In genomic region chr10:122349758-122350355, GRCh38 we compare ENCODE assay signal across 23 cellular contexts.
"Had no signal": no experiment of that assay in that cellular context is flagged by ENCODE, and none has a peak within 500 bp of the region (broad histone marks: within the 10 kb centered on the region; RNA-seq: fewer than 3 reads in every experiment).

No MANE protein-coding gene starts in this region.

- FAIRE-seq: TTC549 had no signal

- H3K4me1 Mint-ChIP-seq: activated CD4-positive, alpha-beta T cell treated with anti-CD3 and anti-CD28 coated beads, Interleukin-2, amount 10 ng/mL, durations not matched to agents 7 days and 5 days; activated CD8-positive, alpha-beta memory T cell treated with anti-CD3 and anti-CD28 coated beads, Interleukin-2, amount 10 ng/mL, durations not matched to agents 7 days and 5 days; activated naive CD4-positive, alpha-beta T cell treated with anti-CD3 and anti-CD28 coated beads, Interleukin-2, amount 10 ng/mL, durations not matched to agents 7 days and 5 days had no signal

- H3K4me3 Mint-ChIP-seq: activated CD4-positive, alpha-beta T cell treated with anti-CD3 and anti-CD28 coated beads, Interleukin-2, amount 10 ng/mL, durations not matched to agents 7 days and 5 days; activated CD8-positive, alpha-beta memory T cell treated with anti-CD3 and anti-CD28 coated beads, Interleukin-2, amount 10 ng/mL, durations not matched to agents 7 days and 5 days; activated CD8-positive, alpha-beta T cell treated with anti-CD3 and anti-CD28 coated beads for 36 hours; activated naive CD4-positive, alpha-beta T cell treated with anti-CD3 and anti-CD28 coated beads, Interleukin-2, amount 10 ng/mL, durations not matched to agents 7 days and 5 days; memory B cell; neural crest cell had no signal

- H3K9me3 ChIP-seq: esophagus squamous epithelium, gastrocnemius medialis, prostate gland, right atrium auricular region, thyroid gland had no signal

- H3K27me3 ChIP-seq: esophagus squamous epithelium, gastrocnemius medialis, right atrium auricular region, thyroid gland had no signal

- H3K4me1 ChIP-seq: gastrocnemius medialis, prostate gland, right atrium auricular region had no signal

- H3K9me3 Mint-ChIP-seq: activated CD4-positive, alpha-beta T cell treated with anti-CD3 and anti-CD28 coated beads, Interleukin-2, amount 10 ng/mL, durations not matched to agents 7 days and 5 days; activated CD8-positive, alpha-beta T cell treated with anti-CD3 and anti-CD28 coated beads for 36 hours; activated naive CD4-positive, alpha-beta T cell treated with anti-CD3 and anti-CD28 coated beads, Interleukin-2, amount 10 ng/mL, durations not matched to agents 7 days and 5 days; memory B cell had no signal

- H3K27ac ChIP-seq: coronary artery, gastrocnemius medialis, prostate gland, right atrium auricular region, thyroid gland, WERI-Rb-1 had no signal

- H3K36me3 Mint-ChIP-seq: activated CD8-positive, alpha-beta memory T cell treated with anti-CD3 and anti-CD28 coated beads, Interleukin-2, amount 10 ng/mL, durations not matched to agents 7 days and 5 days; activated naive CD4-positive, alpha-beta T cell treated with anti-CD3 and anti-CD28 coated beads, Interleukin-2, amount 10 ng/mL, durations not matched to agents 7 days and 5 days; memory B cell had no signal

- H3K4me3 ChIP-seq: coronary artery, esophagus squamous epithelium, gastrocnemius medialis, prostate gland, right atrium auricular region, thyroid gland had no signal

- H3K36me3 ChIP-seq: esophagus squamous epithelium, gastrocnemius medialis, prostate gland, right atrium auricular region, thyroid gland, WERI-Rb-1 had no signal

- H3K27ac Mint-ChIP-seq: activated CD4-positive, alpha-beta T cell treated with anti-CD3 and anti-CD28 coated beads, Interleukin-2, amount 10 ng/mL, durations not matched to agents 7 days and 5 days; activated CD8-positive, alpha-beta memory T cell treated with anti-CD3 and anti-CD28 coated beads, Interleukin-2, amount 10 ng/mL, durations not matched to agents 7 days and 5 days; activated CD8-positive, alpha-beta T cell treated with anti-CD3 and anti-CD28 coated beads for 36 hours; activated naive CD4-positive, alpha-beta T cell treated with anti-CD3 and anti-CD28 coated beads, Interleukin-2, amount 10 ng/mL, durations not matched to agents 7 days and 5 days; memory B cell had no signal

- ATAC-seq: activated CD8-positive, alpha-beta memory T cell treated with anti-CD3 and anti-CD28 coated beads, Interleukin-2, amount 10 ng/mL, durations not matched to agents 7 days and 5 days; activated CD8-positive, alpha-beta T cell treated with anti-CD3 and anti-CD28 coated beads for 36 hours; gastrocnemius medialis; stimulated activated naive CD8-positive, alpha-beta T cell treated with anti-CD3 and anti-CD28 coated beads, Interleukin-15, Interleukin-2, amounts not matched to agents 100 U/mL and 50 U/mL, for 24 hours had no signal

- H3K27me3 Mint-ChIP-seq: activated CD4-positive, alpha-beta T cell treated with anti-CD3 and anti-CD28 coated beads, Interleukin-2, amount 10 ng/mL, durations not matched to agents 7 days and 5 days had no signal

- DNase-seq: activated CD4-positive, alpha-beta T cell treated with anti-CD3 and anti-CD28 coated beads, Interleukin-2, amount 10 ng/mL, durations not matched to agents 7 days and 5 days; activated CD4-positive, CD25-positive, alpha-beta regulatory T cell treated with anti-CD3 and anti-CD28 coated beads, Interleukin-2, amount 50 U/mL, for 72 hours; activated CD8-positive, alpha-beta memory T cell treated with anti-CD3 and anti-CD28 coated beads, Interleukin-2, amount 10 ng/mL, durations not matched to agents 7 days and 5 days; activated CD8-positive, alpha-beta T cell treated with anti-CD3 and anti-CD28 coated beads for 36 hours; activated effector memory CD4-positive, alpha-beta T cell treated with anti-CD3 and anti-CD28 coated beads, Interleukin-2, amount 50 U/mL, for 16 hours; activated naive CD4-positive, alpha-beta T cell treated with anti-CD3 and anti-CD28 coated beads, Interleukin-2, amount 10 ng/mL, durations not matched to agents 7 days and 5 days; activated T-cell treated with anti-CD3 and anti-CD28 coated beads for 4 hours; amygdala; cerebellar nuclear complex; esophagus squamous epithelium; gastrocnemius medialis; hypothalamus; stimulated activated CD4-positive, alpha-beta T cell treated with anti-CD3 and anti-CD28 coated beads, Interleukin-12 subunit alpha, Interleukin-12 subunit beta, amount 100 ng/mL, for 4 hours; stimulated activated CD4-positive, alpha-beta T cell treated with anti-CD3 and anti-CD28 coated beads, Interleukin-4, amount 100 ng/mL, for 4 hours; stimulated activated naive CD8-positive, alpha-beta T cell treated with anti-CD3 and anti-CD28 coated beads, Interleukin-15, Interleukin-2, amounts not matched to agents 100 U/mL and 50 U/mL, for 24 hours; thyroid gland; WERI-Rb-1 had no signal
